In the genomic region with DNA sequence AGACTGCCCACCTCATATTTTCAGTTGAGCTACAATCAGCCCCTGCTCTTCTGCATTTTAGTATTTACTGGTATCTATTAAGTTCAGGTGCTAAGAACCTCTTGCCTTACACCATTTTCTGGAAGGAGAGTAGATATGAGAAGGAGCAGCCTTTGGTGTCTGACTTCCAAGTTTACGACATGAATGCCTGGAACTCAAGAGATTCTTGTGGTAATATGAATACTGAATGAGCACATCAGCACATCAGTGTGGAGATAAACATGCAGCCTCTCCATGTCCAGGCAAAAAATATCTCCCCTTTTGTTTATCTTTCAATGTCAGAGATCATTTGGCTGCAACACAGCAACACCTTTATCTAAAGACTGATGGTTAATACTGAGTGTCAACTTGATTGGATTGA, we compare ENCODE assay signal across 33 cellular contexts.
DNase-seq lines count a peak whose midpoint lies in the region; ATAC-seq, FAIRE-seq and TF ChIP-seq lines count a peak whose summit lies in the region.
"Had no signal": no experiment of that assay in that cellular context is flagged by ENCODE, and none has a peak within 500 bp of the region (broad histone marks: within the 10 kb centered on the region; RNA-seq: fewer than 3 reads in every experiment).

No MANE protein-coding gene starts in this region.

- H3K4ac ChIP-seq in mesenchymal stem cell (ENCODE audit: low read depth in 1 of 2, low read length in 2 of 2): no peak overlapping the region

- H2AK5ac ChIP-seq in mesenchymal stem cell (ENCODE audit: low read length, severe bottlenecking): no peak overlapping the region

- H3K27me3 ChIP-seq in adipocyte (replicated peaks; ENCODE audit: control insufficient read depth, insufficient read depth, low read length) (no peaks in the 10 kb centered on the region), mesenchymal stem cell (ENCODE audit: control insufficient read depth in 1 of 2, insufficient read depth in 1 of 2, low read length in 2 of 2) (no peaks in the 10 kb centered on the region)
- H3K27me3 ChIP-seq: gastrocnemius medialis, hepatocyte had no signal

- H4K91ac ChIP-seq in mesenchymal stem cell (ENCODE audit: low read length): no peak overlapping the region

- no peak overlapping the region for H2BK5ac ChIP-seq in mesenchymal stem cell (ENCODE audit: low read depth, low read length, poor library complexity, severe bottlenecking)

- no peak overlapping the region for H2BK12ac ChIP-seq in mesenchymal stem cell (ENCODE audit: low read length in 2 of 2)

- H3K4me2 ChIP-seq in mesenchymal stem cell (ENCODE audit: low read length, poor library complexity, severe bottlenecking): no peak overlapping the region
- H3K4me2 ChIP-seq: hepatocyte had no signal

- FAIRE-seq in GM12892 (lab: Jason Lieb, UNC): no peak
- FAIRE-seq: D721Med, GM18507, H1 had no signal

- no peak overlapping the region for H3K23ac ChIP-seq in mesenchymal stem cell (ENCODE audit: low read length in 2 of 2)

- H3K9ac ChIP-seq in adipocyte (ENCODE audit: low read length): no peak overlapping the region
- no peak overlapping the region for H3K9ac ChIP-seq in mesenchymal stem cell (ENCODE audit: low read length)

- H4K8ac ChIP-seq in mesenchymal stem cell (ENCODE audit: low read length): no peak overlapping the region

- no peak for TF ChIP-seq CTCF in AG09309 (IDR thresholded peaks at IDR 0.05; ENCODE audit: control insufficient read depth, insufficient read depth, low read depth, low read length, missing control alignments)

- TF ChIP-seq POLR2A in GM12892 (IDR thresholded peaks at IDR 0.05; ENCODE audit: low read depth, low read length): no peak

- H3K27ac ChIP-seq in mesenchymal stem cell (ENCODE audit: low read length, poor library complexity, severe bottlenecking): no peak overlapping the region
- H3K27ac ChIP-seq: gastrocnemius medialis, hepatocyte, lower lobe of right lung, skin epidermis had no signal

- H3K79me1 ChIP-seq in mesenchymal stem cell (replicated peaks; ENCODE audit: low read length, poor library complexity, severe bottlenecking): no peaks in the 10 kb centered on the region

- no peak overlapping the region for H2BK15ac ChIP-seq in mesenchymal stem cell (ENCODE audit: low read depth, poor library complexity, severe bottlenecking)

- no peak overlapping the region for H3K18ac ChIP-seq in mesenchymal stem cell (ENCODE audit: low read depth in 1 of 2, low read length in 2 of 2)

- no peak overlapping the region for H2AFZ ChIP-seq in mesenchymal stem cell (ENCODE audit: low read depth, low read length)
- H2AFZ ChIP-seq: hepatocyte had no signal

- no peak overlapping the region for H3K4me3 ChIP-seq in AG09309 (ENCODE audit: control insufficient read depth, low read depth, low read length)
- H3K4me3 ChIP-seq in adipocyte (ENCODE audit: low read length): no peak overlapping the region
- no peak overlapping the region for H3K4me3 ChIP-seq in mesenchymal stem cell (ENCODE audit: insufficient read depth in 1 of 2, low read depth in 1 of 2, low read length in 2 of 2)
- H3K4me3 ChIP-seq: gastrocnemius medialis, hepatocyte, lower lobe of right lung, skin epidermis had no signal

- DNase-seq in AG09309 (ENCODE audit: low read depth) (peak; percentile 24), ELR (ENCODE audit: low read depth) (peak; percentile 7), adipocyte (ENCODE audit: low read depth) (peak; percentile 12), mesenchymal stem cell (peak; percentile 65), NCI-H526 treated with DMSO at 0.1 percent for 48 hours (lab: John Stamatoyannopoulos, UW) (no peak), GM12892 (ENCODE audit: insufficient read length) (no peak)
- DNase-seq: activated effector memory CD4-positive, alpha-beta T cell treated with anti-CD3 and anti-CD28 coated beads, Interleukin-2, amount 50 U/mL, for 16 hours; activated naive CD8-positive, alpha-beta T cell treated with anti-CD3 and anti-CD28 coated beads, Interleukin-2, amount 50 U/mL, for 24 hours; AML-193; CD4-positive, alpha-beta T cell; cerebellar nuclear complex; DND-41; gastrocnemius medialis; KBM-7; lower lobe of right lung; MM.1S; NCI-H1930; NCI-H2171 treated with DMSO at 0.1 percent for 48 hours; NCI-H526; Right ventricle myocardium superior; stimulated activated naive B cell treated with anti-CD40 and anti-IgM and Interleukin-4, amounts not matched to agents 10 μg/mL and 1 μg/mL and 100 μg/mL, for 72 hours; substantia nigra had no signal

- no peak overlapping the region for H3K14ac ChIP-seq in mesenchymal stem cell (ENCODE audit: low read length in 2 of 2)

- WGBS in mesenchymal stem cell: 33% methylated on average over 1 of the region's 1 CpG

- H2BK120ac ChIP-seq in mesenchymal stem cell (ENCODE audit: low read depth, low read length): no peak overlapping the region

- H3K9me3 ChIP-seq in adipocyte (ENCODE audit: control insufficient read depth, low read length) (no peaks in the 10 kb centered on the region), mesenchymal stem cell (ENCODE audit: control insufficient read depth, low read length) (no peaks in the 10 kb centered on the region)
- H3K9me3 ChIP-seq: gastrocnemius medialis, lower lobe of right lung had no signal

- H3K4me1 ChIP-seq in adipocyte (ENCODE audit: control insufficient read depth, insufficient read depth, low read length) (no peaks in the 10 kb centered on the region), mesenchymal stem cell (ENCODE audit: control insufficient read depth, insufficient read depth, low read depth, low read length) (no peaks in the 10 kb centered on the region)
- H3K4me1 ChIP-seq: gastrocnemius medialis, lower lobe of right lung had no signal

- no peaks in the 10 kb centered on the region for H3K36me3 ChIP-seq in adipocyte (ENCODE audit: control insufficient read depth, insufficient read depth, low read length, severe bottlenecking)
- peaks cover 3 to 7% of the 10 kb centered on the region in 2 experiments for H3K36me3 ChIP-seq in mesenchymal stem cell (ENCODE audit: control insufficient read depth in 1 of 2, insufficient read depth in 2 of 2, low read depth in 1 of 2, low read length in 2 of 2)

- no peak for ATAC-seq in GM19463 (IDR thresholded peaks at IDR 0.05; ENCODE audit: unreplicated experiment)
- ATAC-seq: activated CD4-positive, CD25-positive, alpha-beta regulatory T cell treated with anti-CD3 and anti-CD28 coated beads, Interleukin-2, amount 50 U/mL, for 24 hours; activated naive CD8-positive, alpha-beta T cell treated with anti-CD3 and anti-CD28 coated beads, Interleukin-2, amount 50 U/mL, for 24 hours; esophagus mucosa; gastrocnemius medialis; lower lobe of right lung; natural killer cell treated with Interleukin-12 subunit alpha and Interleukin-12 subunit beta and Interleukin-15 and Interleukin-18, amount 100 ng/mL, for 72 hours; Panc1; SK-N-SH treated with all-trans-retinoic acid at 6 μM for 48 hours; stimulated activated naive B cell treated with anti-CD40 and anti-IgM and Interleukin-4, amounts not matched to agents 10 μg/mL and 1 μg/mL and 100 μg/mL, for 72 hours had no signal

Comparison
In these comparisons a context has a peak if more than half of its experiments do, and no peak if none do; other contexts are left out.
1. DNase-seq: peak in AG09309 (single experiment), ELR (single experiment), adipocyte (single experiment) and mesenchymal stem cell (single experiment); none in NCI-H526 treated with DMSO at 0.1 percent for 48 hours (single experiment) and GM12892 (single experiment).